Comparison of ENCODE assay signal across 9 cellular contexts in the genomic region with DNA sequence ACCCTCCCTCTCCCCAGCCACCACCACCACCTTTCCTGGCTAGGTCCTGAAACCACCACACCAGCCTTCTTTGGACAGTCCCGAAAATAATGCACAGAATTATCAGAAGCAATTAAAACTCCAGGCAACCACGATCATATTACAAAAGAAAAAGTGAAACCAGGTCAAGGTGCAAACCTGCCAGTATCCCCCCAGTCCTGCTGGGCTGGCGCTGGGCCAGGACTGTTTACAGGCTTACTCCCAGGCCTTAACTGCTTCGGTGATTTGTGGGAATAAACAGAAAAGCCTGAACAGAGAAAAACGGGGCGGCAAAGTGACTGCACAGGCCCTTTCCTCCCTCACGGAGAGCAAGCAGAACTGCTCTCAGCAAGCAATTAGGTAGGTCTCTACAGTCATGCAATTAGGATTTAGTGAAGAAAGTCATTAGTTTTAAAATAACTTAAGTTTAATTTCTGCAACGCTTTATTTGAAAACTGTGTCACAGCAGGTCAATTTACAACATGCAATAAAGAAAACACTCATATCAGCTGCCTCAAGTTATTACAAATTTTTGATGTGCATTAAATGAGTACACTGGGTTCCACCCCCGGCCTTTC. TPM values are rescaled to one million over a fixed set of nuclear protein-coding genes. Genes with fewer than 3 reads are reported as not detected.
DNase-seq lines count a peak whose midpoint lies in the region; ATAC-seq, FAIRE-seq and TF ChIP-seq lines count a peak whose summit lies in the region.
"Had no signal": no experiment of that assay in that cellular context is flagged by ENCODE, and none has a peak within 500 bp of the region (broad histone marks: within the 10 kb centered on the region; RNA-seq: fewer than 3 reads in every experiment).

No MANE protein-coding gene starts in this region.

- no peaks in the 10 kb centered on the region for H3K9me3 Mint-ChIP-seq in activated CD8-positive, alpha-beta T cell treated with anti-CD3 and anti-CD28 coated beads for 36 hours
- peaks cover 7% of the 10 kb centered on the region for H3K9me3 Mint-ChIP-seq in neural progenitor cell

- intact Hi-C loops in activated CD8-positive, alpha-beta T cell treated with anti-CD3 and anti-CD28 coated beads for 36 hours (cut with micrococcal nuclease), result loop anchor here (5.0 kb wide), 2 partner anchors 107 to 127 kb away; no protein-coding TSS in a partner anchor
- intact Hi-C loops in esophagus muscularis mucosa (cut with DNase I), result loop anchor here (5.0 to 10.0 kb wide), 3 partner anchors 37 to 255 kb away; no protein-coding TSS in a partner anchor

- peaks cover 6% of the 10 kb centered on the region for H3F3A ChIP-seq in neural progenitor cell (ENCODE audit: low read depth)

- H3K27ac ChIP-seq in DND-41 (ENCODE audit: low read length) (peak overlapping the region; percentile 85), esophagus muscularis mucosa (replicated peaks in 1 of 4) (peak overlapping the region; percentile 64 to 100 (median 84)), neural progenitor cell (no peak overlapping the region)

- no peaks in the 10 kb centered on the region for H3K27me3 Mint-ChIP-seq in activated CD8-positive, alpha-beta T cell treated with anti-CD3 and anti-CD28 coated beads for 36 hours
- H3K27me3 Mint-ChIP-seq in neural progenitor cell (ENCODE audit: insufficient read depth, low read depth), result peaks cover 13% of the 10 kb centered on the region

- TF ChIP-seq CTCF in DND-41 (IDR thresholded peaks at IDR 0.05; ENCODE audit: borderline replicate concordance, extremely low read depth, low read length, poor library complexity, severe bottlenecking) (no peak), NB4 (IDR thresholded peaks at IDR 0.05; ENCODE audit: low read depth, low read length) (no peak), esophagus muscularis mucosa (IDR thresholded peaks at IDR 0.05) (no peak), neural progenitor cell (IDR thresholded peaks at IDR 0.05) (no peak)
- TF ChIP-seq CTCF in activated CD8-positive, alpha-beta T cell treated with anti-CD3 and anti-CD28 coated beads for 36 hours (IDR thresholded peaks at IDR 0.05), result no peak

- peak; percentile 80 for DNase-seq in DND-41
- peak; percentile 51 for DNase-seq in NB4 (ENCODE audit: low read depth)
- DNase-seq in activated CD8-positive, alpha-beta T cell treated with anti-CD3 and anti-CD28 coated beads for 36 hours, result peak; percentile 56
- DNase-seq in esophagus muscularis mucosa (ENCODE audit: extremely low spot score), result no peak
- DNase-seq in neural progenitor cell (ENCODE audit: low spot score), result peak; percentile 54
- DNase-seq in RCC 7860 (ENCODE audit: low spot score), result no peak
- no peak for DNase-seq in kidney glomerular epithelial cell (lab: John Stamatoyannopoulos, UW)

- peaks cover 45% of the 10 kb centered on the region for H4K20me1 ChIP-seq in DND-41 (ENCODE audit: insufficient read depth, low read length)
- peaks cover 55% of the 10 kb centered on the region for H4K20me1 ChIP-seq in neural progenitor cell (ENCODE audit: low read depth)

- FAIRE-seq in RCC 7860 (lab: Jason Lieb, UNC), result no peak
- FAIRE-seq: TTC549 had no signal

- 3% methylated on average over 9 of the region's 9 CpGs for WGBS in esophagus muscularis mucosa

- H3K79me2 ChIP-seq in DND-41 (ENCODE audit: insufficient read depth, low read length) (peaks cover 73% of the 10 kb centered on the region), neural progenitor cell (ENCODE audit: low read depth) (peaks cover 56% of the 10 kb centered on the region)

- H3K4me2 ChIP-seq in DND-41 (ENCODE audit: insufficient read depth, low read length) (peak overlapping the region; percentile 79), neural progenitor cell (peak overlapping the region; percentile 93)

- peaks cover 60% of the 10 kb centered on the region for H3K4me1 ChIP-seq in DND-41 (ENCODE audit: insufficient read depth, low read length)
- peaks cover 45 to 65% (median 58%) of the 10 kb centered on the region in 4 donors for H3K4me1 ChIP-seq in esophagus muscularis mucosa
- H3K4me1 ChIP-seq in neural progenitor cell, result peaks cover 23% of the 10 kb centered on the region

- H3K4me3 ChIP-seq in DND-41 (ENCODE audit: low read depth in 1 of 2, low read length in 2 of 2) (peak overlapping the region; percentile 52 to 65), NB4 (ENCODE audit: low read depth, low read length) (peak overlapping the region; percentile 87), esophagus muscularis mucosa (peak overlapping the region; percentile 57 to 86 (median 76)), neural progenitor cell (peak overlapping the region; percentile 85)

- CTCF ChIA-PET in activated CD8-positive, alpha-beta T cell treated with anti-CD3 and anti-CD28 coated beads for 36 hours (lab: Charles Lee), result interaction anchor here (0.6 to 1.5 kb wide), 2 partner anchors 19 to 255 kb away, joined by 4 to 5 read pairs; no protein-coding TSS in a partner anchor

- H3K27me3 ChIP-seq in DND-41 (ENCODE audit: insufficient read depth, low read length, poor library complexity) (no peaks in the 10 kb centered on the region), esophagus muscularis mucosa (no peaks in the 10 kb centered on the region), neural progenitor cell (no peaks in the 10 kb centered on the region)

- H3K9ac ChIP-seq in DND-41 (ENCODE audit: low read depth, low read length) (peak overlapping the region; percentile 68), neural progenitor cell (peak overlapping the region; percentile 15)

- H3K9me3 ChIP-seq in DND-41 (ENCODE audit: insufficient read depth, low read length, severe bottlenecking) (no peaks in the 10 kb centered on the region), esophagus muscularis mucosa (no peaks in the 10 kb centered on the region), neural progenitor cell (ENCODE audit: low read depth) (no peaks in the 10 kb centered on the region)

- no peak for TF ChIP-seq EP300 in esophagus muscularis mucosa (IDR thresholded peaks at IDR 0.05)

- TF ChIP-seq POLR2A in NB4 (IDR thresholded peaks at IDR 0.05; ENCODE audit: extremely low read depth, insufficient read length), result no peak
- no peak for TF ChIP-seq POLR2A in esophagus muscularis mucosa (IDR thresholded peaks at IDR 0.05; ENCODE audit: low read depth)

- H3K4me3 Mint-ChIP-seq in activated CD8-positive, alpha-beta T cell treated with anti-CD3 and anti-CD28 coated beads for 36 hours, result peak overlapping the region; percentile 74
- peak overlapping the region; percentile 94 for H3K4me3 Mint-ChIP-seq in neural progenitor cell

- ATAC-seq in DND-41 (ENCODE audit: insufficient read depth, low read depth), result no peak
- no peak for ATAC-seq in activated CD8-positive, alpha-beta T cell treated with anti-CD3 and anti-CD28 coated beads for 36 hours
- ATAC-seq in GM18861 (IDR thresholded peaks at IDR 0.05; ENCODE audit: unreplicated experiment), result no peak

- POLR2A ChIA-PET in activated CD8-positive, alpha-beta T cell treated with anti-CD3 and anti-CD28 coated beads for 36 hours (lab: Charles Lee), result interaction anchor here (0.8 to 1.2 kb wide), 2 partner anchors 12 to 132 kb away, joined by 3 to 4 read pairs; no protein-coding TSS in a partner anchor

- H3K27ac Mint-ChIP-seq in activated CD8-positive, alpha-beta T cell treated with anti-CD3 and anti-CD28 coated beads for 36 hours, result peak overlapping the region; percentile 86
- peak overlapping the region; percentile 78 for H3K27ac Mint-ChIP-seq in neural progenitor cell

- H3K36me3 ChIP-seq in DND-41 (ENCODE audit: insufficient read depth, low read length), result peaks cover 41% of the 10 kb centered on the region
- no peaks in the 10 kb centered on the region for H3K36me3 ChIP-seq in esophagus muscularis mucosa
- H3K36me3 ChIP-seq in neural progenitor cell, result no peaks in the 10 kb centered on the region

- H3K4me1 Mint-ChIP-seq in activated CD8-positive, alpha-beta T cell treated with anti-CD3 and anti-CD28 coated beads for 36 hours (ENCODE audit: low read depth), result peaks cover 34% of the 10 kb centered on the region
- H3K4me1 Mint-ChIP-seq in neural progenitor cell, result peaks cover 40% of the 10 kb centered on the region

- H2AFZ ChIP-seq in DND-41 (ENCODE audit: low read depth, low read length) (no peak overlapping the region), neural progenitor cell (replicated peaks) (no peak overlapping the region)

- H3K36me3 Mint-ChIP-seq in activated CD8-positive, alpha-beta T cell treated with anti-CD3 and anti-CD28 coated beads for 36 hours (ENCODE audit: low read depth), result peaks cover 10% of the 10 kb centered on the region
- H3K36me3 Mint-ChIP-seq in neural progenitor cell, result no peaks in the 10 kb centered on the region

RNA-seq across cellular contexts. Expression of a gene that starts 1.3 kb away (rescaled TPM):
- 10 to 100 TPM; 22.6 to 24.5 TPM for total RNA-seq in activated CD8-positive, alpha-beta T cell treated with anti-CD3 and anti-CD28 coated beads for 36 hours
- 100 to 1,000 TPM in 1 of 4 donors, 10 to 100 TPM in 3; 59.4 to 119 (median 76.1) TPM for total RNA-seq in esophagus muscularis mucosa
- 36.0 and 40.8 TPM in 2 replicates for total RNA-seq in neural progenitor cell (ENCODE audit: low replicate concordance)

Comparison
In these comparisons a context has a peak if more than half of its experiments do, and no peak if none do; other contexts are left out.
1. DNase-seq: peak in DND-41 (single experiment), NB4 (single experiment), activated CD8-positive, alpha-beta T cell treated with anti-CD3 and anti-CD28 coated beads for 36 hours (single experiment) and neural progenitor cell (single experiment); none in esophagus muscularis mucosa (single experiment), RCC 7860 (single experiment) and kidney glomerular epithelial cell (single experiment).
2. Peak in every context shown above with its lines, with median percentiles within 50 percentile points of each other: H3K4me3 ChIP-seq.